ENCODE assay signal across 8 cellular contexts in the genomic region with DNA sequence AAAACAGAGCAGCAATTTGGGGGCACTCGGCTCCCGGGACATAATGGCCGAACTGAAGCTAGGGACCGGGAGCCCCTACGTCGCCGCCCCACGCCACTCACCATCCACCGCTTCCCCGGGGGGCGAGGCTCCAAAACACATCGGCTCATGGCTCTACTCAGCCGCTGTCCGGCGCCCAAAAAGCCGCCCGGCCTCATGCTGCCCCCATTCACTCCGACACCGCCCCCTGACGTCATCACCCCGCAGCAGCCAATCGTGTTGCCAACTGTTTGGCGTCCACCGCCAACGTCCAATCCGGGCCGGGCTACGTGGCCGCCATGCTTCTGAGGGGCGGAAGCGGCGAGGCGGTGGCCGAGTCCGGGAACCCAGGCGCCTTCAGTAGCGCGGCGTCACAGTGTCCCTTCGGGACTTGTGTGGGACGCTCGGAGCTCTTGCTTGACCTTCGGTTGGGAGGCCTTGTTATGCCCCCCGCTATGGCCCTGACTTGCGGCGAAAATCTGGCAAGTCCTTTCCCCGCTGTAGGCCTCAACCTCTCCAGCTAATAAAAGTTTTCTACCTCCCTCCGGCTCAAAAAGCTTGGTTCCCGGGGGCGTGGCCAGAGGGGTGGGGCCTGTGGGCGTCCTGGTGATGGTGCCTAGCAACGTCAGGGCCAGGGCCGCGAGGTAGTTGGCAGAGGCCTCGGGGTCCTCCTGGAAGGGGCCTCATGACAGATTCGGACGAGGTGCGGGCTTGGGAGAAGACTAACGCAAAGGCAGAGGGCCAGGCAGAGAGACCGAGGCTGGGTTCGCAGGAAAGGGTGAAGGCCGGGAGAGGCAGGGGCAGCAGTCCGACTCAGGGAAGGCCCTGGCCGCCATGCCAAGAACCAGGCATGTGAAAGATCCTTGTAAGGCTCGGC. TPM values are rescaled to one million over a fixed set of nuclear protein-coding genes. Genes with fewer than 3 reads are reported as not detected.
DNase-seq lines count a peak whose midpoint lies in the region; ATAC-seq and TF ChIP-seq lines count a peak whose summit lies in the region.

A gene with protein sequence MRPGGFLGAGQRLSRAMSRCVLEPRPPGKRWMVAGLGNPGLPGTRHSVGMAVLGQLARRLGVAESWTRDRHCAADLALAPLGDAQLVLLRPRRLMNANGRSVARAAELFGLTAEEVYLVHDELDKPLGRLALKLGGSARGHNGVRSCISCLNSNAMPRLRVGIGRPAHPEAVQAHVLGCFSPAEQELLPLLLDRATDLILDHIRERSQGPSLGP (minus strand): TSS at position 221 of the 895 bp plus-strand sequence. CDS start 24 bp downstream, at position 197.
A gene with protein sequence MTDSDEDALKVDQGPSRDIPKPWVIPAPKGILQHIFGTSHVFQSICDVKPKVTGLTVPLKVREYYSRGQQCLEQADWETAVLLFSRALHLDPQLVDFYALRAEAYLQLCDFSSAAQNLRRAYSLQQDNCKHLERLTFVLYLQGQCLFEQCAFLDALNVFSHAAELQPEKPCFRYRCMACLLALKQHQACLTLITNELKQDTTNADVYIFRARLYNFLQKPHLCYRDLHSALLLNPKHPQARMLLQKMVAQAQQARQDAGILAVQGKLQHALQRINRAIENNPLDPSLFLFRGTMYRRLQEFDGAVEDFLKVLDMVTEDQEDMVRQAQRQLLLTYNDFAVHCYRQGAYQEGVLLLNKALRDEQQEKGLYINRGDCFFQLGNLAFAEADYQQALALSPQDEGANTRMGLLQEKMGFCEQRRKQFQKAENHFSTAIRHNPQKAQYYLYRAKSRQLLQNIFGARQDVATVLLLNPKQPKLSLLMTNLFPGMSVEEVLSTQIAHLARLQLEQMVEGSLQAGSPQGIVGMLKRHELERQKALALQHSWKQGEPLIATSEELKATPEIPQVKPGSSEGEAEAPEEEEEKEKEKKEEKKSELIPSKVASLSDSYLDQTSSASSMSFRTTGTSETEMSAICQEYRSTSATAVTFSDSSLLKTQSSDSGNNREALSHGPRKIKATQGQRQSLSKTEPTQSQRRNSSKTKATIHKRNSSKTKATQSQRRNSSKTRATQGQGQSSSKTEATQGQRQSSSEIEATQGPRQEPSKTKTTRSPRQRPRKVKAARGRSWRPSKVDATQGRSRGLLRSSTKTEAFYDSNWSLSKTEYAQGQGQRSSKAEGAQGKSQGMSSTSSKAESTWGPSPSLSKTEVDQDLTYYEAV (plus strand): TSS at position 637 of the 895 bp plus-strand sequence. CDS start 67 bp downstream, at position 704.

- no peaks in the 10 kb centered on the region for H3K9me3 ChIP-seq in breast epithelium
- H3K9me3 ChIP-seq in iPS-20b (ENCODE audit: insufficient read depth, low read depth, low read length) = no peaks in the 10 kb centered on the region
- no peaks in the 10 kb centered on the region for H3K9me3 ChIP-seq in skeletal muscle tissue (ENCODE audit: control insufficient read depth in 3 of 3, low read length in 3 of 3)

- H3K4me1 ChIP-seq in breast epithelium (peaks cover 3 to 5% of the 10 kb centered on the region in 2 donors), iPS-20b (ENCODE audit: insufficient read depth, low read length) (0 out of 2 replicates have a peak, but pooled peaks cover 8% of the 10 kb centered on the region), skeletal muscle tissue (ENCODE audit: control insufficient read depth in 3 of 3, insufficient read depth in 3 of 3, low read length in 3 of 3) (peaks cover 11 to 20% (median 16%) of the 10 kb centered on the region in 3 donors)

- in situ Hi-C loops in ACHN (cut with HindIII; ENCODE audit: low pct_ligation_motif_present, low pct_unique_long_range_greater_than_20kb, low sequenced_read_pairs) = no loop called here

- H3K27ac ChIP-seq in VCaP = peak within 1 kb of the TSS; percentile 54; the same call in 1 of the 2 replicates
- peak within 1 kb of the TSS; percentile 86 to 87 for H3K27ac ChIP-seq in breast epithelium
- no peak within 1 kb of the TSS for H3K27ac ChIP-seq in iPS-20b (ENCODE audit: low read length)
- H3K27ac ChIP-seq in skeletal muscle tissue (ENCODE audit: low read depth, low read length) = peak within 1 kb of the TSS; percentile 87

- ATAC-seq in GM18873 (IDR thresholded peaks at IDR 0.05; ENCODE audit: low FRiP score, unreplicated experiment) (peak; percentile 74), HG03135 (IDR thresholded peaks at IDR 0.05; ENCODE audit: unreplicated experiment) (peak; percentile 94)

- intact Hi-C loops in breast epithelium (cut with DNase I; ENCODE audit: low total_unique reads) = no loop called here

- H3K4me3 ChIP-seq in breast epithelium (peak within 1 kb of the TSS; percentile 73 to 88 (median 75)), iPS-20b (ENCODE audit: low read length) (peak within 1 kb of the TSS; percentile 81), skeletal muscle tissue (ENCODE audit: low read length in 3 of 3) (peak within 1 kb of the TSS; percentile 89 to 93 (median 91))

- H3K36me3 ChIP-seq in breast epithelium = no peaks in the 10 kb centered on the region
- no peaks in the 10 kb centered on the region for H3K36me3 ChIP-seq in iPS-20b (ENCODE audit: insufficient read depth, low read depth, low read length)
- no peaks in the 10 kb centered on the region for H3K36me3 ChIP-seq in skeletal muscle tissue (ENCODE audit: control insufficient read depth in 3 of 3, insufficient read depth in 3 of 3, low read length in 3 of 3)

- TF ChIP-seq POLR2A in breast epithelium (IDR thresholded peaks at IDR 0.05) = peak; percentile 19

- DNase-seq in ACHN (peak; percentile 92), NCI-H2196 (lab: John Stamatoyannopoulos, UW; ENCODE audit: unreplicated experiment) (peak; percentile 94), breast epithelium (ENCODE audit: low spot score in 2 of 2) (peak; percentile 96 to 98)

- TF ChIP-seq CTCF in VCaP (conservative IDR thresholded peaks at IDR 0.05) = no peak
- TF ChIP-seq CTCF in breast epithelium (IDR thresholded peaks at IDR 0.05) = no peak

- H3K27me3 ChIP-seq in breast epithelium = no peaks in the 10 kb centered on the region
- H3K27me3 ChIP-seq in iPS-20b (ENCODE audit: insufficient read depth, low read length) = peaks cover 3% of the 10 kb centered on the region; the same call in 1 of the 2 replicates
- no peaks in the 10 kb centered on the region for H3K27me3 ChIP-seq in skeletal muscle tissue (ENCODE audit: control insufficient read depth in 3 of 3, insufficient read depth in 3 of 3, low read length in 3 of 3)

- H3K9ac ChIP-seq in iPS-20b (ENCODE audit: low read depth, low read length) (peak within 1 kb of the TSS; percentile 61; the same call in 1 of the 2 replicates), skeletal muscle tissue (ENCODE audit: low read depth in 1 of 3, low read length in 3 of 3) (peak within 1 kb of the TSS; percentile 84 to 90 (median 87))

RNA-seq across cellular contexts. Expression of the first gene that starts in this region (rescaled TPM):
- total RNA-seq in breast epithelium (10 to 100 TPM; 19.0 to 26.2 (median 23.3) TPM), skeletal muscle tissue (8.4 TPM)

RNA-seq across cellular contexts. Expression of the second gene that starts in this region (rescaled TPM):
- under 1 TPM; under 0.01 to 0.59 (median 0.16) TPM for total RNA-seq in breast epithelium
- total RNA-seq in skeletal muscle tissue = not detected
